Comparison of ENCODE assay signal across 25 cellular contexts in the genomic region with DNA sequence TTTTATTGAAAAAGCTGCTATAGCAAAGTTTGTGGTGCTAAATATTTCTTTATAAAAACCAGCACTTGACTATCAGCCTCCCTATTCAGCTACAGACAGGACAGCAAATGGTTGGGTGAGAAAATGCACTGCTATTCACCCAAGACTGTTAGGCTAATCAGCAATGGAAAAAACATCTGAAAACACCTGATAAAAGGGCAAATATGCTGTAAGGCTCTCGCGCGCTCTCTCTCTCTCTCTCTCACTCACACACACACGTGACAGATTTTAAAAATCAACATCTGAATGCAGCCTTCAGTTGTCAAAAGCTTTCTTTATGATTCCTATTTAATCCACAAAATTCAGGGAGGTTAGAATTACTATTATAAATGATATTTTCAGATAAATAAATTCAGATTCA.
"Had no signal": no experiment of that assay in that cellular context is flagged by ENCODE, and none has a peak within 500 bp of the region (broad histone marks: within the 10 kb centered on the region; RNA-seq: fewer than 3 reads in every experiment).

No MANE protein-coding gene starts in this region.

- H3K9me3 ChIP-seq: colonic mucosa, esophagus squamous epithelium, gastrocnemius medialis, heart right ventricle, left lung, lower lobe of right lung had no signal

- DNase-seq: colonic mucosa; cortex of kidney; effector CD8-positive, alpha-beta T cell; effector memory CD8-positive, alpha-beta T cell; endodermal cell; erythroblast; esophagus squamous epithelium; foreskin fibroblast; foreskin melanocyte; gastrocnemius medialis; glutamatergic neuron; head of caudate nucleus; heart right ventricle; hippocampal formation; left cardiac atrium; left lung; left ventricle myocardium superior; lower lobe of right lung; mesenchymal stem cell; midbrain had no signal

- H3K27ac ChIP-seq: colonic mucosa, epithelial cell of prostate, esophagus squamous epithelium, gastrocnemius medialis, heart right ventricle, left lung, lower lobe of right lung had no signal

- H3K27ac Mint-ChIP-seq: dendritic cell treated with granulocyte-macrophage colony-stimulating factor and Interleukin-4, amounts not matched to agents 40 ng/mL and 50 ng/mL, for 4 days; effector memory CD8-positive, alpha-beta T cell; endodermal cell had no signal

- H3K27me3 ChIP-seq: colonic mucosa, esophagus squamous epithelium, gastrocnemius medialis, heart right ventricle, left lung had no signal

- ATAC-seq: effector memory CD8-positive, alpha-beta T cell; esophagus mucosa; gastrocnemius medialis; heart right ventricle; left cardiac atrium; left lung; left ventricle myocardium superior; lower lobe of right lung had no signal

- H3K4me3 Mint-ChIP-seq: dendritic cell treated with granulocyte-macrophage colony-stimulating factor and Interleukin-4, amounts not matched to agents 40 ng/mL and 50 ng/mL, for 4 days; effector memory CD8-positive, alpha-beta T cell; endodermal cell had no signal

- H3K36me3 ChIP-seq: colonic mucosa, esophagus squamous epithelium, gastrocnemius medialis, heart right ventricle, left lung, lower lobe of right lung had no signal

- H3K9me3 Mint-ChIP-seq: dendritic cell treated with granulocyte-macrophage colony-stimulating factor and Interleukin-4, amounts not matched to agents 40 ng/mL and 50 ng/mL, for 4 days; effector memory CD8-positive, alpha-beta T cell had no signal

- H3K4me3 ChIP-seq: colonic mucosa, esophagus squamous epithelium, gastrocnemius medialis, heart right ventricle, left lung, lower lobe of right lung had no signal

- FAIRE-seq: endometrium, islet of Langerhans had no signal

- H3K4me1 ChIP-seq: colonic mucosa, esophagus squamous epithelium, left lung, lower lobe of right lung had no signal
